ENCODE assay signal across 24 cellular contexts in the genomic region with DNA sequence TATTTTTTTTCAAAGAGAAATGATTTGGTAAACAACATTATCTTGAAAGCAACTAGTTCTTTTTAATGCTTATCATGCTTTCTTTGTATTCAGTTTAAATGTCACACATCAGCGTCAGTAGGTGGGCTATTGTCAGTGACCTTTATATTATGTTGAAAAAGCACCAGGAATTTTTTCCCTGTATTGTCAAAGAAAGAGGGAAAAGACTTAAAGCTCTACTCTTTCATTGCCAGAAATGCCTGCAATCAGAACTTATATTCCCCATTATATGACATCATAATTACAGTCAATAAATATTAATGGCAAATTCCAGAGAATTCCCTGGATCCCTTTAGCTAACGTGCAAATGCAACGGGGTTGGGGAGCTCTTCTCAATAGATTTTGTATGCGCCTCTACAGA.
"Had no signal": no experiment of that assay in that cellular context is flagged by ENCODE, and none has a peak within 500 bp of the region (broad histone marks: within the 10 kb centered on the region; RNA-seq: fewer than 3 reads in every experiment).

No MANE protein-coding gene starts in this region.

- H3K27ac ChIP-seq: left lung, lower lobe of right lung, ovary, right atrium auricular region, skin epidermis, suprapubic skin, thoracic aorta, tibial artery, upper lobe of right lung had no signal

- H3K36me3 Mint-ChIP-seq: immature natural killer cell; naive thymus-derived CD8-positive, alpha-beta T cell; stimulated activated effector memory CD8-positive, alpha-beta T cell treated with anti-CD3 and anti-CD28 coated beads, Interleukin-12 subunit alpha, Interleukin-12 subunit beta, amount 100 ng/mL, for 72 hours had no signal

- H3K4me3 Mint-ChIP-seq: immature natural killer cell; naive thymus-derived CD8-positive, alpha-beta T cell; nephron; stimulated activated effector memory CD8-positive, alpha-beta T cell treated with anti-CD3 and anti-CD28 coated beads, Interleukin-12 subunit alpha, Interleukin-12 subunit beta, amount 100 ng/mL, for 72 hours; stimulated activated naive CD8-positive, alpha-beta T cell treated with anti-CD3 and anti-CD28 coated beads, Interleukin-15, Interleukin-2, amounts not matched to agents 100 ng/mL and 50 ng/mL, for 24 hours had no signal

- H3K9me3 ChIP-seq: lower lobe of right lung, ovary, right atrium auricular region, suprapubic skin, thoracic aorta, tibial artery had no signal

- H3K4me3 ChIP-seq: left lung, lower lobe of right lung, ovary, right atrium auricular region, skin epidermis, suprapubic skin, thoracic aorta, tibial artery, upper lobe of right lung had no signal

- H3K27ac Mint-ChIP-seq: immature natural killer cell; naive thymus-derived CD8-positive, alpha-beta T cell; progenitor cell of endocrine pancreas; stimulated activated effector memory CD8-positive, alpha-beta T cell treated with anti-CD3 and anti-CD28 coated beads, Interleukin-12 subunit alpha, Interleukin-12 subunit beta, amount 100 ng/mL, for 72 hours; stimulated activated naive CD8-positive, alpha-beta T cell treated with anti-CD3 and anti-CD28 coated beads, Interleukin-15, Interleukin-2, amounts not matched to agents 100 ng/mL and 50 ng/mL, for 24 hours had no signal

- ATAC-seq: left colon; left lung; lower lobe of right lung; naive thymus-derived CD8-positive, alpha-beta T cell; sciatic nerve; stimulated activated effector memory CD8-positive, alpha-beta T cell treated with anti-CD3 and anti-CD28 coated beads, Interleukin-12 subunit alpha, Interleukin-12 subunit beta, amount 100 ng/mL, for 72 hours; upper lobe of right lung had no signal

- H3K36me3 ChIP-seq: left lung, lower lobe of right lung, ovary, right atrium auricular region, suprapubic skin, thoracic aorta, tibial artery, upper lobe of right lung had no signal

- H3K4me1 Mint-ChIP-seq: immature natural killer cell; naive thymus-derived CD8-positive, alpha-beta T cell; stimulated activated effector memory CD8-positive, alpha-beta T cell treated with anti-CD3 and anti-CD28 coated beads, Interleukin-12 subunit alpha, Interleukin-12 subunit beta, amount 100 ng/mL, for 72 hours had no signal

- H3K27me3 Mint-ChIP-seq: naive thymus-derived CD8-positive, alpha-beta T cell; progenitor cell of endocrine pancreas; stimulated activated naive CD8-positive, alpha-beta T cell treated with anti-CD3 and anti-CD28 coated beads, Interleukin-15, Interleukin-2, amounts not matched to agents 100 ng/mL and 50 ng/mL, for 24 hours had no signal

- H3K4me1 ChIP-seq: left lung, lower lobe of right lung, right atrium auricular region, suprapubic skin, tibial artery, upper lobe of right lung had no signal

- DNase-seq: hypothalamus; immature natural killer cell; kidney; left colon; left lung; lower lobe of right lung; mammary epithelial cell; midbrain; naive thymus-derived CD8-positive, alpha-beta T cell; ovary; stimulated activated CD4-positive, alpha-beta T cell treated with anti-CD3 and anti-CD28 coated beads, Interleukin-4, amount 100 ng/mL, for 24 hours; stimulated activated naive CD4-positive, alpha-beta T cell; tibial artery; trophoblast cell; upper lobe of right lung had no signal

- H3K27me3 ChIP-seq: left lung, ovary, right atrium auricular region, suprapubic skin, tibial artery, upper lobe of right lung had no signal
